18 cellular contexts compared by ENCODE assay signal in the genomic region with DNA sequence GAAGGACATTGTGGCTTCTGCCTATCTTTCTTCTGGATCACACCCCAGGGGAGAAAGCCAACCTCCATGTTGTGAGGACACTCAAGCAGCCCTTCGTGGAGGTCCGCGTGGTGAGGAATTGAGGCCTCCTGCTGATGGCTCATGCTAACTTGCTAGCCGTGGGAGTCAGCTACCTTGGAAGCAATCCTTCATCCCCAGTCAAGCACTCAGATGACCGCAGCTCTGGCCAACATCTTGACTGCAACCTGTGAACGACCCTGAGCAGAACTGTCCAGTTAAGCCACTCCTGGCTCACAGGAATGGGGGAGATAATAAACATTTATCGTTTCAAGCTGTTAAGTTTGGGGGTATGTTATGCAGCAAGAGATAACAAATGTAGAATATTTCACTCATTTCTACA.
"Had no signal": no experiment of that assay in that cellular context is flagged by ENCODE, and none has a peak within 500 bp of the region (broad histone marks: within the 10 kb centered on the region; RNA-seq: fewer than 3 reads in every experiment).

No MANE protein-coding gene starts in this region.

- H3K27me3 ChIP-seq: dorsolateral prefrontal cortex, esophagus muscularis mucosa, foreskin keratinocyte, gastroesophageal sphincter, heart right ventricle, left lung had no signal

- H3K4me3 Mint-ChIP-seq: mesothelial cell of epicardium, naive B cell had no signal

- H3K27ac ChIP-seq: coronary artery, dorsolateral prefrontal cortex, esophagus muscularis mucosa, foreskin keratinocyte, gastroesophageal sphincter, heart right ventricle, left lung, lower lobe of right lung had no signal

- H3K4me1 Mint-ChIP-seq: naive B cell had no signal

- H3K9me3 ChIP-seq: esophagus muscularis mucosa, gastroesophageal sphincter, left lung, lower lobe of right lung, mucosa of descending colon had no signal

- H3K27ac Mint-ChIP-seq: mesothelial cell of epicardium, naive B cell had no signal

- H3K36me3 Mint-ChIP-seq: mesothelial cell of epicardium, naive B cell had no signal

- H3K4me3 ChIP-seq: coronary artery, dorsolateral prefrontal cortex, esophagus muscularis mucosa, gastroesophageal sphincter, heart right ventricle, left lung, lower lobe of right lung, mucosa of descending colon had no signal

- DNase-seq: dermis blood vessel endothelial cell; dorsolateral prefrontal cortex; effector CD4-positive, alpha-beta T cell; effector memory CD4-positive, alpha-beta T cell; foreskin keratinocyte; heart right ventricle; hippocampal formation; left cardiac atrium; left lung; left ventricle myocardium superior; lower lobe of right lung; mesenchymal stem cell; mucosa of descending colon; naive B cell had no signal

- H3K9me3 Mint-ChIP-seq: mesothelial cell of epicardium, naive B cell had no signal

- H3K36me3 ChIP-seq: esophagus muscularis mucosa, gastroesophageal sphincter, heart right ventricle, left lung, lower lobe of right lung had no signal

- H3K4me1 ChIP-seq: foreskin keratinocyte, gastroesophageal sphincter, lower lobe of right lung had no signal
